Comparison of ENCODE assay signal across 8 cellular contexts in genomic region chr5:7886849-7887460, GRCh38.
DNase-seq lines count a peak whose midpoint lies in the region; ATAC-seq and TF ChIP-seq lines count a peak whose summit lies in the region.

No MANE protein-coding gene starts in this region.

- DNase-seq in NCI-H82 (lab: John Stamatoyannopoulos, UW) (peak; percentile 42), NCI-H82 treated with DMSO at 0.1 percent for 48 hours (lab: John Stamatoyannopoulos, UW; ENCODE audit: unreplicated experiment) (no peak), NCI-H748 treated with DMSO at 0.1 percent for 48 hours (lab: John Stamatoyannopoulos, UW) (peak; percentile 91), nephron progenitor cell (no peak)
- peak in 1 of 3 experiments; percentile 4 for DNase-seq in effector memory CD8-positive, alpha-beta T cell
- no peak for DNase-seq in activated CD4-positive, CD25-positive, alpha-beta regulatory T cell treated with anti-CD3 and anti-CD28 coated beads, Interleukin-2, amount 50 U/mL, for 72 hours

- H3K27ac Mint-ChIP-seq in effector memory CD8-positive, alpha-beta T cell: peak overlapping the region; percentile 6 to 84
- H3K27ac Mint-ChIP-seq in nephron progenitor cell: no peak overlapping the region

- H3K9me3 Mint-ChIP-seq in effector memory CD8-positive, alpha-beta T cell: no peaks in the 10 kb centered on the region
- H3K9me3 Mint-ChIP-seq in nephron progenitor cell: no peaks in the 10 kb centered on the region

- peaks cover 7 to 15% of the 10 kb centered on the region in 2 donors for H3K4me1 Mint-ChIP-seq in effector memory CD8-positive, alpha-beta T cell (ENCODE audit: low read depth in 2 of 2)
- H3K4me1 Mint-ChIP-seq in nephron progenitor cell: no peaks in the 10 kb centered on the region

- H3K4me3 Mint-ChIP-seq in effector memory CD8-positive, alpha-beta T cell: no peak overlapping the region
- H3K4me3 Mint-ChIP-seq in nephron progenitor cell: no peak overlapping the region

- peak; percentile 64 for ATAC-seq in HG03354 (IDR thresholded peaks at IDR 0.05; ENCODE audit: poor library complexity, severe bottlenecking, unreplicated experiment)
- ATAC-seq in effector memory CD8-positive, alpha-beta T cell (replicated peaks): peak; percentile 65
- ATAC-seq in HG03135 (IDR thresholded peaks at IDR 0.05; ENCODE audit: unreplicated experiment): no peak

- H3K27me3 Mint-ChIP-seq in effector memory CD8-positive, alpha-beta T cell: no peaks in the 10 kb centered on the region
- no peaks in the 10 kb centered on the region for H3K27me3 Mint-ChIP-seq in nephron progenitor cell (ENCODE audit: low read depth, poor library complexity)

- peaks cover 78% of the 10 kb centered on the region for H3K36me3 Mint-ChIP-seq in effector memory CD8-positive, alpha-beta T cell (ENCODE audit: insufficient read depth)
- H3K36me3 Mint-ChIP-seq in nephron progenitor cell (ENCODE audit: low read depth): peaks cover 66% of the 10 kb centered on the region

- TF ChIP-seq CTCF in nephron progenitor cell (IDR thresholded peaks at IDR 0.05): peak; percentile 49

Comparison
In these comparisons a context has a peak if more than half of its experiments do, and no peak if none do; other contexts are left out.
1. DNase-seq: peak in NCI-H82 (single experiment) and NCI-H748 treated with DMSO at 0.1 percent for 48 hours (single experiment); none in NCI-H82 treated with DMSO at 0.1 percent for 48 hours (single experiment), nephron progenitor cell (single experiment) and activated CD4-positive, CD25-positive, alpha-beta regulatory T cell treated with anti-CD3 and anti-CD28 coated beads, Interleukin-2, amount 50 U/mL, for 72 hours (single experiment).